ENCODE assay signal across 15 cellular contexts in the genomic region with DNA sequence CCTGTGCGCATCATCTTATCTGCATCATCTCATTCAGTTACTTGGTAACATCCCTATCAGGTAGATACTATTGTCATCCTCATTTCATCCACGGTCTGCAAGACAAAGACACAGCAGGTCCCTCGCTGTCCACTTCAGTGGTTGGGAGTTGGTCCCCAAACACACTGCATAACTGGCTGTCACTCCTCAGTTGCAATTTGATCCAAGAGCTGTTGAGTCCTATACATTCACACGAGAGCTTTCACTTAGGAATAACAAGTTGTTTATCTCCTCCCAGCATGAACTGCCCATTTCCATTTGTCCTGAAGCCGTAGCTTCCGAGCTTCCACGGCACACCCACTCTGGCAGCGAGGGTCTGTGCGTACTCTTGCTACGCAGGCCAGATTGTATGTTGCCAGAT.
"Had no signal": no experiment of that assay in that cellular context is flagged by ENCODE, and none has a peak within 500 bp of the region (broad histone marks: within the 10 kb centered on the region; RNA-seq: fewer than 3 reads in every experiment).

No MANE protein-coding gene starts in this region.

- ATAC-seq: activated T-helper 17 cell treated with anti-CD3 and anti-CD28 coated beads, Interleukin-2, amount 50 U/mL, for 72 hours; effector memory CD8-positive, alpha-beta T cell; left ventricle myocardium superior; pancreas had no signal

- H3K9me3 Mint-ChIP-seq: activated CD4-positive, alpha-beta T cell treated with anti-CD3 and anti-CD28 coated beads, Interleukin-2, amount 10 ng/mL, durations not matched to agents 7 days and 5 days; activated naive CD4-positive, alpha-beta T cell treated with anti-CD3 and anti-CD28 coated beads, Interleukin-2, amount 50 U/mL, for 24 hours; activated T-helper 17 cell treated with anti-CD3 and anti-CD28 coated beads, Interleukin-2, amount 50 U/mL, for 72 hours; effector memory CD8-positive, alpha-beta T cell; nephron progenitor cell; stimulated activated naive CD8-positive, alpha-beta T cell treated with anti-CD3 and anti-CD28 coated beads, Interleukin-15, Interleukin-2, amounts not matched to agents 100 ng/mL and 50 ng/mL, for 24 hours had no signal

- H3K4me1 ChIP-seq: pancreas had no signal

- H3K27ac ChIP-seq: epithelial cell of prostate, pancreas had no signal

- H3K4me1 Mint-ChIP-seq: activated CD4-positive, alpha-beta T cell treated with anti-CD3 and anti-CD28 coated beads, Interleukin-2, amount 10 ng/mL, durations not matched to agents 7 days and 5 days; activated naive CD4-positive, alpha-beta T cell treated with anti-CD3 and anti-CD28 coated beads, Interleukin-2, amount 50 U/mL, for 24 hours; activated T-helper 17 cell treated with anti-CD3 and anti-CD28 coated beads, Interleukin-2, amount 50 U/mL, for 72 hours had no signal

- DNase-seq: activated CD4-positive, alpha-beta T cell treated with anti-CD3 and anti-CD28 coated beads, Interleukin-2, amount 10 ng/mL, durations not matched to agents 7 days and 5 days; activated CD8-positive, alpha-beta memory T cell treated with anti-CD3 and anti-CD28 coated beads for 24 hours; activated T-cell treated with anti-CD3 and anti-CD28 coated beads for 4 hours; central memory CD4-positive, alpha-beta T cell; effector memory CD8-positive, alpha-beta T cell; kidney; left ventricle myocardium superior; mesendoderm; nephron progenitor cell; pancreas; stimulated activated CD4-positive, alpha-beta T cell treated with anti-CD3 and anti-CD28 coated beads, Interleukin-4, amount 100 ng/mL, for 24 hours had no signal

- H3K4me3 Mint-ChIP-seq: activated CD4-positive, alpha-beta T cell treated with anti-CD3 and anti-CD28 coated beads, Interleukin-2, amount 10 ng/mL, durations not matched to agents 7 days and 5 days; activated naive CD4-positive, alpha-beta T cell treated with anti-CD3 and anti-CD28 coated beads, Interleukin-2, amount 50 U/mL, for 24 hours; activated T-helper 17 cell treated with anti-CD3 and anti-CD28 coated beads, Interleukin-2, amount 50 U/mL, for 72 hours; effector memory CD8-positive, alpha-beta T cell; nephron progenitor cell; stimulated activated naive CD8-positive, alpha-beta T cell treated with anti-CD3 and anti-CD28 coated beads, Interleukin-15, Interleukin-2, amounts not matched to agents 100 ng/mL and 50 ng/mL, for 24 hours had no signal

- H3K9me3 ChIP-seq: pancreas had no signal

- H3K36me3 ChIP-seq: pancreas had no signal

- H3K27ac Mint-ChIP-seq: activated CD4-positive, alpha-beta T cell treated with anti-CD3 and anti-CD28 coated beads, Interleukin-2, amount 10 ng/mL, durations not matched to agents 7 days and 5 days; activated naive CD4-positive, alpha-beta T cell treated with anti-CD3 and anti-CD28 coated beads, Interleukin-2, amount 50 U/mL, for 24 hours; activated T-helper 17 cell treated with anti-CD3 and anti-CD28 coated beads, Interleukin-2, amount 50 U/mL, for 72 hours; effector memory CD8-positive, alpha-beta T cell; nephron progenitor cell; stimulated activated naive CD8-positive, alpha-beta T cell treated with anti-CD3 and anti-CD28 coated beads, Interleukin-15, Interleukin-2, amounts not matched to agents 100 ng/mL and 50 ng/mL, for 24 hours had no signal

- H3K36me3 Mint-ChIP-seq: activated naive CD4-positive, alpha-beta T cell treated with anti-CD3 and anti-CD28 coated beads, Interleukin-2, amount 50 U/mL, for 24 hours had no signal

- H3K27me3 Mint-ChIP-seq: activated CD4-positive, alpha-beta T cell treated with anti-CD3 and anti-CD28 coated beads, Interleukin-2, amount 10 ng/mL, durations not matched to agents 7 days and 5 days had no signal

- H3K4me3 ChIP-seq: pancreas had no signal
